Comparison of ENCODE assay signal across 9 cellular contexts in genomic region chr21:39182016-39182415, GRCh38. TPM values are rescaled to one million over a fixed set of nuclear protein-coding genes. Genes with fewer than 3 reads are reported as not detected.
DNase-seq lines count a peak whose midpoint lies in the region; ATAC-seq, FAIRE-seq and TF ChIP-seq lines count a peak whose summit lies in the region.
"Had no signal": no experiment of that assay in that cellular context is flagged by ENCODE, and none has a peak within 500 bp of the region (broad histone marks: within the 10 kb centered on the region; RNA-seq: fewer than 3 reads in every experiment).

No MANE protein-coding gene starts in this region.

- peak overlapping the region; percentile 93 for H3K9ac ChIP-seq in SK-N-SH

- CTCF ChIA-PET in SK-N-SH (lab: Yijun Ruan, JAX) (interaction anchor here (0.7 to 2.9 kb wide), 2 partner anchors 40 to 44 kb away, joined by 3 to 9 read pairs; no protein-coding TSS in a partner anchor), WTC11 (lab: Charles Lee) (no interaction called here)

- H3K79me2 ChIP-seq in SK-N-SH (ENCODE audit: insufficient read depth), result peaks cover 37% of the 10 kb centered on the region
- peaks cover 34% of the 10 kb centered on the region for H3K79me2 ChIP-seq in hepatocyte

- TF ChIP-seq EP300 in SK-N-SH (IDR thresholded peaks at IDR 0.05; ENCODE audit: borderline replicate concordance in 1 of 2, low read depth in 1 of 2, low read length in 1 of 2), result no peak

- H3K4me1 ChIP-seq in SK-N-SH (ENCODE audit: control insufficient read depth in 1 of 2, insufficient read depth in 2 of 2, low read depth in 1 of 2, low read length in 1 of 2), result peaks cover 0 to 11% of the 10 kb centered on the region in 2 experiments; a peak in 3 of 4 replicates
- H3K4me1 ChIP-seq in hepatocyte (ENCODE audit: insufficient read depth), result peaks cover 14% of the 10 kb centered on the region

- H3K9me3 ChIP-seq in SK-N-SH, result no peaks in the 10 kb centered on the region
- no peaks in the 10 kb centered on the region for H3K9me3 ChIP-seq in hepatocyte (ENCODE audit: low read depth)

- H3K27me3 ChIP-seq in SK-N-SH (ENCODE audit: insufficient read depth) (no peaks in the 10 kb centered on the region), hepatocyte (no peaks in the 10 kb centered on the region)

- H2AFZ ChIP-seq in SK-N-SH (ENCODE audit: low read depth) (no peak overlapping the region), hepatocyte (no peak overlapping the region)

- H3K4me1 Mint-ChIP-seq in WTC11, result peaks cover 35% of the 10 kb centered on the region
- H3K4me1 Mint-ChIP-seq in stimulated activated naive CD8-positive, alpha-beta T cell treated with anti-CD3 and anti-CD28 coated beads, Interleukin-15, amount 100 ng/mL, for 72 hours, result peaks cover 47% of the 10 kb centered on the region

- no peak for FAIRE-seq in D721Med (lab: Jason Lieb, UNC)

- no peaks in the 10 kb centered on the region for H3K9me2 ChIP-seq in SK-N-SH
- no peaks in the 10 kb centered on the region for H3K9me2 ChIP-seq in hepatocyte (replicated peaks; ENCODE audit: insufficient read depth)

- H3K36me3 ChIP-seq in SK-N-SH (replicated peaks in 1 of 2; ENCODE audit: control insufficient read depth in 1 of 2, insufficient read depth in 2 of 2, low read length in 1 of 2), result peaks cover 30 to 32% of the 10 kb centered on the region in 2 experiments
- no peaks in the 10 kb centered on the region for H3K36me3 ChIP-seq in hepatocyte (replicated peaks; ENCODE audit: insufficient read depth, low read depth)

- H3F3A ChIP-seq in SK-N-SH (replicated peaks; ENCODE audit: insufficient read depth), result peaks cover 12% of the 10 kb centered on the region

- TF ChIP-seq CTCF in SK-N-SH (IDR thresholded peaks at IDR 0.05) (no peak), WTC11 (IDR thresholded peaks at IDR 0.05) (no peak), hepatocyte (IDR thresholded peaks at IDR 0.05; ENCODE audit: poor library complexity) (no peak), D721Med (IDR thresholded peaks at IDR 0.05; ENCODE audit: insufficient read depth, missing control alignments) (no peak)

- H3K9me3 Mint-ChIP-seq in WTC11, result no peaks in the 10 kb centered on the region
- H3K9me3 Mint-ChIP-seq in stimulated activated naive CD8-positive, alpha-beta T cell treated with anti-CD3 and anti-CD28 coated beads, Interleukin-15, amount 100 ng/mL, for 72 hours, result no peaks in the 10 kb centered on the region

- TF ChIP-seq RAD21 in SK-N-SH (IDR thresholded peaks at IDR 0.05; ENCODE audit: low read length), result no peak

- no peaks in the 10 kb centered on the region for H3K27me3 Mint-ChIP-seq in WTC11 (ENCODE audit: low read depth)
- no peaks in the 10 kb centered on the region for H3K27me3 Mint-ChIP-seq in stimulated activated naive CD8-positive, alpha-beta T cell treated with anti-CD3 and anti-CD28 coated beads, Interleukin-15, amount 100 ng/mL, for 72 hours

- H3K4me2 ChIP-seq in SK-N-SH (peak overlapping the region; percentile 90), hepatocyte (peak overlapping the region; percentile 77)

- peak overlapping the region; percentile 92 for H3K4me3 Mint-ChIP-seq in WTC11
- peak overlapping the region; percentile 97 to 98 for H3K4me3 Mint-ChIP-seq in stimulated activated naive CD8-positive, alpha-beta T cell treated with anti-CD3 and anti-CD28 coated beads, Interleukin-15, amount 100 ng/mL, for 72 hours

- peak overlapping the region; percentile 75 to 93 for H3K4me3 ChIP-seq in SK-N-SH (ENCODE audit: low read depth in 2 of 2, low read length in 1 of 2)
- peak overlapping the region; percentile 79 for H3K4me3 ChIP-seq in hepatocyte

- ATAC-seq in SK-N-SH treated with all-trans-retinoic acid at 6 μM for 48 hours (no peak), WTC11 (no peak)
- ATAC-seq in stimulated activated naive CD8-positive, alpha-beta T cell treated with anti-CD3 and anti-CD28 coated beads, Interleukin-15, amount 100 ng/mL, for 72 hours, result no peak

- H3K27ac ChIP-seq in SK-N-SH (ENCODE audit: low read depth in 2 of 2, low read length in 1 of 2) (no peak overlapping the region), hepatocyte (peak overlapping the region; percentile 98)

- no peak overlapping the region for H3K27ac Mint-ChIP-seq in WTC11
- peak overlapping the region; percentile 99 to 100 for H3K27ac Mint-ChIP-seq in stimulated activated naive CD8-positive, alpha-beta T cell treated with anti-CD3 and anti-CD28 coated beads, Interleukin-15, amount 100 ng/mL, for 72 hours

- 69% methylated on average over 8 of the region's 8 CpGs for WGBS in SK-N-SH (ENCODE audit: low lambda C conversion rate)
- WGBS in hepatocyte (ENCODE audit: low lambda C conversion rate, missing lambda C conversion rate), result 55% methylated on average over 8 of the region's 8 CpGs

- POLR2A ChIA-PET in SK-N-SH (lab: Yijun Ruan, JAX) (no interaction called here), WTC11 (lab: Charles Lee) (no interaction called here)

- DNase-seq in SK-N-SH (no peak), WTC11 (ENCODE audit: low spot score) (no peak), hepatocyte (ENCODE audit: low spot score) (no peak), D721Med (ENCODE audit: insufficient read length, low spot score) (no peak), NCI-H526 treated with DMSO at 0.1 percent for 48 hours (lab: John Stamatoyannopoulos, UW) (no peak), germinal center (ENCODE audit: low spot score) (no peak)
- no peak for DNase-seq in stimulated activated naive CD8-positive, alpha-beta T cell treated with anti-CD3 and anti-CD28 coated beads, Interleukin-15, amount 100 ng/mL, for 72 hours
- DNase-seq: amniotic stem cell had no signal

- H4K20me1 ChIP-seq in SK-N-SH (ENCODE audit: insufficient read depth), result no peaks in the 10 kb centered on the region
- no peaks in the 10 kb centered on the region for H4K20me1 ChIP-seq in hepatocyte (ENCODE audit: insufficient read depth, poor library complexity, severe bottlenecking)

- H3K36me3 Mint-ChIP-seq in WTC11, result peaks cover 24% of the 10 kb centered on the region

TF ChIP-seq in SK-N-SH treated with all-trans-retinoic acid at 6 μM for 48 hours, 23 proteins besides CTCF, POLR2A, EP300 and RAD21 (continues in another document):
- no peak for TF ChIP-seq PATZ1 (CRISPR knock-in tag; IDR thresholded peaks at IDR 0.05; ENCODE audit: borderline replicate concordance)

TF ChIP-seq in WTC11, 78 proteins besides CTCF, POLR2A, EP300 and RAD21 (continues in another document):
- TF ChIP-seq ZNF512 (CRISPR knock-in tag; IDR thresholded peaks at IDR 0.05; ENCODE audit: borderline replicate concordance), result no peak
- no peak for TF ChIP-seq ZNF416 (CRISPR knock-in tag; IDR thresholded peaks at IDR 0.05)
- no peak for TF ChIP-seq ARID4B (CRISPR knock-in tag; IDR thresholded peaks at IDR 0.05; ENCODE audit: borderline replicate concordance)
- TF ChIP-seq ZMAT4 (CRISPR knock-in tag; IDR thresholded peaks at IDR 0.05), result no peak
- no peak for TF ChIP-seq ATF1 (CRISPR knock-in tag; IDR thresholded peaks at IDR 0.05)
- TF ChIP-seq SMAD3 (CRISPR knock-in tag; IDR thresholded peaks at IDR 0.05; ENCODE audit: borderline replicate concordance), result no peak

RNA-seq across cellular contexts. Expression of gene PSMG1, which starts 1.2 kb away (rescaled TPM):
- polyA plus RNA-seq in SK-N-SH (2012; rRNA removed) (39.2 and 39.6 TPM in 2 replicates), hepatocyte (81.4 and 99.0 TPM in 2 replicates)
- 51.7 and 60.5 TPM in 2 replicates for polyA plus RNA-seq in SK-N-SH (2012; cell fraction: cytosol; rRNA removed)
- polyA plus RNA-seq in SK-N-SH (2012; cell fraction: nucleus; rRNA removed), result 14.9 and 31.1 TPM in 2 replicates
- total RNA-seq in WTC11 (2021) (64.0 to 70.4 TPM (median 68.6 TPM) in 3 replicates), hepatocyte (43.3 and 46.2 TPM in 2 replicates)
